ENCODE assay signal across 1 cellular context in the genomic region with DNA sequence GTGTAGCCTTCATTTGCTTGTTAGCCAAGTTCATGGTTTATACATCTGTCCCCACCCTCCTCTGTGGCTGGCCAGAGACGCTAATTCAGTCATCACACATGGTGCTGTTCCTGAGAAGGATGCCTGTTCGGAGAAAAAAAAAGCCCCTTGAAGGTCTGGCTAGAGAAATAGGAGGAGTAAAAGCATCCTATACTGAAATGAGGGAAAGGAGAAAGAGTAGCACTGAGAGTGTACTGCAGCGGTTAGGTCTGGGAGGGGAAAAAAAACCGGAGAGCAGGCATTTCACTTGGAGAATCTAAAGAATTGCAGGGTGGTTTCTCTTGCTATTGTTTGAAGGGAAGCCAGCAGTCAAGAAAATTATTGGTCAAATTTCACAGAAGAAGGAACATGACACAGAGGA.
TF ChIP-seq lines count a peak whose summit lies in the region.

No MANE protein-coding gene starts in this region.

TF ChIP-seq in A549, 52 proteins besides CTCF, POLR2A, EP300 and RAD21 (continued from another document):
- TF ChIP-seq CBX2 (IDR thresholded peaks at IDR 0.05; ENCODE audit: borderline replicate concordance, low read depth) (no peak), ESRRA (IDR thresholded peaks at IDR 0.05; ENCODE audit: borderline replicate concordance, low read length) (no peak)
